ENCODE assay signal across 1 cellular context in the genomic region with DNA sequence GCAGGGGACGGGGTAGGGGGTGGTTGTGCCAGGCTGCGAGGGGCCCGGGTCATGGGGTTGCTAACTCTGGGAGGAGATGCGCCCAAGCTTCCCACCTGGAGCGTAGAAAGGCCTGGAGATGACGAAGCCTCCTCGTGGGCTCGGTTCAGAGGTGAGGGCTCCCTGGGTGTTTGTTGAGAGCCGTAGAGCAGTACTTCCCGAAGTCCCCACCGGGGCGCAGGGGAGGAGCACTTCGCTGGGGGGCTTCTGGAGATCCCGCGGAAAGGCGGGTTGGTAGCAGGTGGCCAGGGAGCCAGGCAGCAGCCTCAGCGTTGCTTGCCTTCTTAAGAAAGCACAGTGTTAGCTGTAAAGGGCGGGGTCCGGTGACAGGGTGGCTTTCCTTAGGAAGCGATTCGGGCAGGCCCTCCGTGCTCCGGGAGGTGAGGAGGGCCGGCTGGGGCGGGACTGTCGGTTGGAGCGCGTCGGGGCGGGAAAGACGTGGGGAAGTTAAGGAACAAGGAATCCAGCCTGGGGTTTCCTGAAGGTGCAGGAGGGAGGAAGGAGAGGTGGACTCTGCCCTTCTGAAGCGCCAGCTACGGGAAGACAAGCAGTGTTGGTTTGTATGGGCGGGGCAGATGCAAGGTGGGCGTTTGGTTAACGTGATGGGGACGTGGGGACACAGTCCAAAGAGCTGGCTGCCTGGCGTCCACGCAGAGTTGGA.
A peak's percentile ranks its signal among the peaks of the same experiment; 100 is the strongest.
TF ChIP-seq lines count a peak whose summit lies in the region.

No MANE protein-coding gene starts in this region.

TF ChIP-seq in H1, 55 proteins besides CTCF, POLR2A, EP300 and RAD21 (continued from another document):
- TF ChIP-seq, protein P1, sequence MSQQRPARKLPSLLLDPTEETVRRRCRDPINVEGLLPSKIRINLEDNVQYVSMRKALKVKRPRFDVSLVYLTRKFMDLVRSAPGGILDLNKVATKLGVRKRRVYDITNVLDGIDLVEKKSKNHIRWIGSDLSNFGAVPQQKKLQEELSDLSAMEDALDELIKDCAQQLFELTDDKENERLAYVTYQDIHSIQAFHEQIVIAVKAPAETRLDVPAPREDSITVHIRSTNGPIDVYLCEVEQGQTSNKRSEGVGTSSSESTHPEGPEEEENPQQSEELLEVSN (IDR thresholded peaks at IDR 0.05) = peak; percentile 53; the same call in 1 of the 2 replicates
- TF ChIP-seq CREB1 (IDR thresholded peaks at IDR 0.05) (no peak), EZH2 (IDR thresholded peaks at IDR 0.05; ENCODE audit: low read depth, low read length, severe bottlenecking) (peak; percentile 89), RXRA (IDR thresholded peaks at IDR 0.05; ENCODE audit: insufficient read depth, low read depth, low read length) (no peak), KDM4A (IDR thresholded peaks at IDR 0.05; ENCODE audit: low read depth, low read length, severe bottlenecking) (peak; percentile 7)
